ENCODE assay signal across 1 cellular context in genomic region chr19:29620931-29621351, GRCh38.
TF ChIP-seq lines count a peak whose summit lies in the region.

No MANE protein-coding gene starts in this region.

TF ChIP-seq in GM23338, 12 proteins besides CTCF, POLR2A, EP300 and RAD21 (continued from another document):
- TF ChIP-seq ZNF462 (CRISPR knock-in tag; IDR thresholded peaks at IDR 0.05) (no peak), ETS1 (IDR thresholded peaks at IDR 0.05) (no peak), EZH2 (IDR thresholded peaks at IDR 0.05; ENCODE audit: low read depth, unreplicated experiment) (no peak), ZNF331 (CRISPR knock-in tag; IDR thresholded peaks at IDR 0.05; ENCODE audit: low read depth) (no peak), NANOG (IDR thresholded peaks at IDR 0.05; ENCODE audit: borderline replicate concordance) (no peak), JUNB (IDR thresholded peaks at IDR 0.05; ENCODE audit: unreplicated experiment) (no peak)
- TF ChIP-seq, protein P1, sequence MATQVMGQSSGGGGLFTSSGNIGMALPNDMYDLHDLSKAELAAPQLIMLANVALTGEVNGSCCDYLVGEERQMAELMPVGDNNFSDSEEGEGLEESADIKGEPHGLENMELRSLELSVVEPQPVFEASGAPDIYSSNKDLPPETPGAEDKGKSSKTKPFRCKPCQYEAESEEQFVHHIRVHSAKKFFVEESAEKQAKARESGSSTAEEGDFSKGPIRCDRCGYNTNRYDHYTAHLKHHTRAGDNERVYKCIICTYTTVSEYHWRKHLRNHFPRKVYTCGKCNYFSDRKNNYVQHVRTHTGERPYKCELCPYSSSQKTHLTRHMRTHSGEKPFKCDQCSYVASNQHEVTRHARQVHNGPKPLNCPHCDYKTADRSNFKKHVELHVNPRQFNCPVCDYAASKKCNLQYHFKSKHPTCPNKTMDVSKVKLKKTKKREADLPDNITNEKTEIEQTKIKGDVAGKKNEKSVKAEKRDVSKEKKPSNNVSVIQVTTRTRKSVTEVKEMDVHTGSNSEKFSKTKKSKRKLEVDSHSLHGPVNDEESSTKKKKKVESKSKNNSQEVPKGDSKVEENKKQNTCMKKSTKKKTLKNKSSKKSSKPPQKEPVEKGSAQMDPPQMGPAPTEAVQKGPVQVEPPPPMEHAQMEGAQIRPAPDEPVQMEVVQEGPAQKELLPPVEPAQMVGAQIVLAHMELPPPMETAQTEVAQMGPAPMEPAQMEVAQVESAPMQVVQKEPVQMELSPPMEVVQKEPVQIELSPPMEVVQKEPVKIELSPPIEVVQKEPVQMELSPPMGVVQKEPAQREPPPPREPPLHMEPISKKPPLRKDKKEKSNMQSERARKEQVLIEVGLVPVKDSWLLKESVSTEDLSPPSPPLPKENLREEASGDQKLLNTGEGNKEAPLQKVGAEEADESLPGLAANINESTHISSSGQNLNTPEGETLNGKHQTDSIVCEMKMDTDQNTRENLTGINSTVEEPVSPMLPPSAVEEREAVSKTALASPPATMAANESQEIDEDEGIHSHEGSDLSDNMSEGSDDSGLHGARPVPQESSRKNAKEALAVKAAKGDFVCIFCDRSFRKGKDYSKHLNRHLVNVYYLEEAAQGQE (IDR thresholded peaks at IDR 0.05; ENCODE audit: unreplicated experiment) = no peak
